In genomic region chr21:33229776-33230517, GRCh38 we compare ENCODE assay signal across 8 cellular contexts. TPM values are rescaled to one million over a fixed set of nuclear protein-coding genes. Genes with fewer than 3 reads are reported as not detected.
DNase-seq lines count a peak whose midpoint lies in the region; ATAC-seq and TF ChIP-seq lines count a peak whose summit lies in the region.

Gene IFNAR2 (plus strand): TSS chr21:33229938. CDS start chr21:33241923, 11,985 bp downstream.

- H3K4me3 Mint-ChIP-seq in activated naive CD8-positive, alpha-beta T cell: peak within 1 kb of the TSS; percentile 94
- peak within 1 kb of the TSS; percentile 85 for H3K4me3 Mint-ChIP-seq in osteocyte (ENCODE audit: unreplicated experiment)

- peak within 1 kb of the TSS; percentile 94 for H3K27ac Mint-ChIP-seq in activated naive CD8-positive, alpha-beta T cell
- H3K27ac Mint-ChIP-seq in osteocyte (ENCODE audit: unreplicated experiment): peak within 1 kb of the TSS; percentile 75

- H3K9me3 Mint-ChIP-seq in activated naive CD8-positive, alpha-beta T cell (ENCODE audit: low read depth): no peaks in the 10 kb centered on the region
- no peaks in the 10 kb centered on the region for H3K9me3 Mint-ChIP-seq in osteocyte (ENCODE audit: unreplicated experiment)

- peak in 1 of 2 donors; percentile 70 for TF ChIP-seq POLR2A in thyroid gland (IDR thresholded peaks at IDR 0.05)

- H3K4me1 ChIP-seq in thyroid gland: peaks cover 4 to 9% of the 10 kb centered on the region in 2 donors

- DNase-seq in EH (ENCODE audit: low read depth) (peak; percentile 68), Kasumi-1 (lab: John Stamatoyannopoulos, UW) (peak; percentile 50 to 53), SKM-1 (lab: John Stamatoyannopoulos, UW; ENCODE audit: unreplicated experiment) (peak; percentile 45), head of caudate nucleus (peak; percentile 26 to 92 (median 84)), osteocyte (ENCODE audit: extremely low spot score, unreplicated experiment) (peak; percentile 89), thyroid gland (peak; percentile 68 to 69)

- H3K4me3 ChIP-seq in thyroid gland (replicated peaks in 1 of 3): peak within 1 kb of the TSS; percentile 76 to 98 (median 81)

- no peaks in the 10 kb centered on the region for H3K9me3 ChIP-seq in thyroid gland

- intact Hi-C loops in head of caudate nucleus (cut with DNase I) (no loop called here), thyroid gland (cut with DNase I) (no loop called here)

- no peaks in the 10 kb centered on the region for H3K36me3 ChIP-seq in thyroid gland

- 1 to 3% methylated on average over 24 to 29 of the region's 95 CpGs for WGBS in thyroid gland, 2 donors

- no peak for TF ChIP-seq CTCF in osteocyte (IDR thresholded peaks at IDR 0.05)
- no peak for TF ChIP-seq CTCF in thyroid gland (IDR thresholded peaks at IDR 0.05)

- peak within 1 kb of the TSS; percentile 78 to 92 (median 86) for H3K27ac ChIP-seq in thyroid gland

- ATAC-seq in GM21786 (IDR thresholded peaks at IDR 0.05; ENCODE audit: unreplicated experiment): peak; percentile 52

- no peaks in the 10 kb centered on the region for H3K27me3 ChIP-seq in thyroid gland

- H3K36me3 Mint-ChIP-seq in activated naive CD8-positive, alpha-beta T cell: peaks cover 4% of the 10 kb centered on the region
- no peaks in the 10 kb centered on the region for H3K36me3 Mint-ChIP-seq in osteocyte (ENCODE audit: unreplicated experiment)

- H3K27me3 Mint-ChIP-seq in activated naive CD8-positive, alpha-beta T cell: no peaks in the 10 kb centered on the region
- no peaks in the 10 kb centered on the region for H3K27me3 Mint-ChIP-seq in osteocyte (ENCODE audit: unreplicated experiment)

- H3K4me1 Mint-ChIP-seq in activated naive CD8-positive, alpha-beta T cell (ENCODE audit: low read depth): peaks cover 58% of the 10 kb centered on the region
- H3K4me1 Mint-ChIP-seq in osteocyte (ENCODE audit: unreplicated experiment): peaks cover 48% of the 10 kb centered on the region

RNA-seq across cellular contexts. Expression of gene IFNAR2, which starts in this region (rescaled TPM):
- total RNA-seq in osteocyte: 15.9 and 17.9 TPM in 2 replicates
- 10 to 100 TPM in 1 of 4 donors, 1 to 10 TPM in 3; 6.6 to 11.0 (median 7.8) TPM for total RNA-seq in thyroid gland

Comparison
In these comparisons a context has a peak if more than half of its experiments do, and no peak if none do; other contexts are left out.
1. Peak in every context shown above with its lines: DNase-seq, ATAC-seq, H3K4me3 ChIP-seq and H3K27ac ChIP-seq.